8 cellular contexts compared by ENCODE assay signal in the genomic region with DNA sequence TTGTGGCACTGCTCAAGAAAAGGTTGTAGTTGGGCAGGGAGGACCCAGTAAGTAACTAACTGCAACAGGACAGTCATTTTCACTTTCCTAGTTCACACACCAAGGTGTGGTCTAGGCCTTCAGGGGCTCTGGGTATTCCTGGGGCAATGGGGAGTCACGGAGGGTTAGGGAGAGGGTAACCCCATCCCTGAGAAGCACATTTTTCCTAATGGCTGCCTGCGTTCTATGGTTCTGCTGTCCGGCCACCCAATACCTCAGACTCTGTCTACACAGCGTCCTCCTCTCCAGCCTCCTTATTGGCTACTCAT. TPM values are rescaled to one million over a fixed set of nuclear protein-coding genes. Genes with fewer than 3 reads are reported as not detected.
DNase-seq lines count a peak whose midpoint lies in the region; ATAC-seq, FAIRE-seq and TF ChIP-seq lines count a peak whose summit lies in the region.

No MANE protein-coding gene starts in this region.

- H3K36me3 ChIP-seq in K562 (ENCODE audit: control insufficient read depth, insufficient read depth, low read length) (0 out of 3 replicates have a peak, but pooled peaks cover 3% of the 10 kb centered on the region), lung (ENCODE audit: control insufficient read depth in 2 of 2, insufficient read depth in 2 of 2, low read length in 2 of 2) (no peaks in the 10 kb centered on the region), upper lobe of left lung (no peaks in the 10 kb centered on the region)

- TF ChIP-seq POLR2A in K562 (conservative IDR thresholded peaks at IDR 0.05) (no peak), upper lobe of left lung (IDR thresholded peaks at IDR 0.05) (no peak)

- in situ Hi-C loops in K562 (cut with MboI): no loop called here

- BruUV-seq in K562 (replicated peaks; lab: Mats Ljungman, UMichigan): TSS peak; percentile 98

- no peaks in the 10 kb centered on the region for H3K9me1 ChIP-seq in K562 (ENCODE audit: control insufficient read depth, insufficient read depth, low read length)

- CTCF ChIA-PET in activated naive CD4-positive, alpha-beta T cell treated with anti-CD3 and anti-CD28 coated beads, Interleukin-2, amount 10 ng/mL, durations not matched to agents 7 days and 5 days (lab: Charles Lee): interaction anchor here (1.1 to 1.4 kb wide), 2 partner anchors 10 to 76 kb away, joined by 4 to 5 read pairs; no protein-coding TSS in a partner anchor
- CTCF ChIA-PET in K562 (lab: Yijun Ruan, JAX; ENCODE audit: low intra/inter-chr PET ratio): no interaction called here

- no peaks in the 10 kb centered on the region for H4K20me1 ChIP-seq in K562 (replicated peaks; ENCODE audit: control insufficient read depth, insufficient read depth, low read length)

- TF ChIP-seq EP300 in K562 (IDR thresholded peaks at IDR 0.05; ENCODE audit: low read length) (no peak), upper lobe of left lung (IDR thresholded peaks at IDR 0.05) (no peak)

- ATAC-seq in K562: no peak
- ATAC-seq in lung (ENCODE audit: insufficient read depth, low FRiP score): no peak
- ATAC-seq in upper lobe of left lung (ENCODE audit: low FRiP score in 2 of 2): no peak
- no peak for ATAC-seq in GM19463 (IDR thresholded peaks at IDR 0.05; ENCODE audit: unreplicated experiment)

- H3K79me2 ChIP-seq in K562 (ENCODE audit: control insufficient read depth, insufficient read depth, low read length): peaks cover 32% of the 10 kb centered on the region

- H3K4me1 ChIP-seq in K562 (replicated peaks in 1 of 2; ENCODE audit: control insufficient read depth in 2 of 2, insufficient read depth in 2 of 2, low read length in 2 of 2) (peaks cover 25 to 28% of the 10 kb centered on the region in 2 experiments; a peak in 4 of 5 replicates), lung (ENCODE audit: control insufficient read depth in 2 of 2, insufficient read depth in 2 of 2, low read length in 2 of 2) (peaks cover 0 to 9% of the 10 kb centered on the region in 2 donors), upper lobe of left lung (peaks cover 7 to 30% (median 20%) of the 10 kb centered on the region in 4 donors)

- POLR2A ChIA-PET in K562 (lab: Yijun Ruan, JAX): interaction anchor here (0.6 to 1.7 kb wide), 5 partner anchors 14 to 674 kb away, joined by 3 read pairs; no protein-coding TSS in a partner anchor

- H3K36me3 Mint-ChIP-seq in activated naive CD4-positive, alpha-beta T cell treated with anti-CD3 and anti-CD28 coated beads, Interleukin-2, amount 10 ng/mL, durations not matched to agents 7 days and 5 days: peaks cover 10% of the 10 kb centered on the region

- H3K27ac ChIP-seq in K562 (ENCODE audit: extremely low read depth, low read depth, low read length): peak overlapping the region; percentile 72
- H3K27ac ChIP-seq in lung (ENCODE audit: low read depth in 1 of 2, low read length in 1 of 2): peak overlapping the region; percentile 89 to 93
- H3K27ac ChIP-seq in upper lobe of left lung: peak overlapping the region; percentile 83 to 96 (median 93)

- peak overlapping the region; percentile 97 for H2AFZ ChIP-seq in K562 (ENCODE audit: low read depth, low read length)

- no peaks in the 10 kb centered on the region for H3K27me3 Mint-ChIP-seq in activated naive CD4-positive, alpha-beta T cell treated with anti-CD3 and anti-CD28 coated beads, Interleukin-2, amount 10 ng/mL, durations not matched to agents 7 days and 5 days

- DNase-seq in activated naive CD4-positive, alpha-beta T cell treated with anti-CD3 and anti-CD28 coated beads, Interleukin-2, amount 10 ng/mL, durations not matched to agents 7 days and 5 days: no peak
- no peak for DNase-seq in activated naive CD4-positive, alpha-beta T cell treated with Interleukin-2 at 50 U/mL for 16 hours
- DNase-seq in K562 (ENCODE audit: extremely low read depth in 1 of 4, low spot score in 3 of 4) (no peak), lung (ENCODE audit: low spot score) (no peak), upper lobe of left lung (no peak), DMS153 (lab: John Stamatoyannopoulos, UW) (no peak), NCI-H1694 treated with DMSO at 0.1 percent for 48 hours (lab: John Stamatoyannopoulos, UW) (no peak)

- H3K4me1 Mint-ChIP-seq in activated naive CD4-positive, alpha-beta T cell treated with anti-CD3 and anti-CD28 coated beads, Interleukin-2, amount 10 ng/mL, durations not matched to agents 7 days and 5 days: peaks cover 50% of the 10 kb centered on the region

- H3K4me3 Mint-ChIP-seq in activated naive CD4-positive, alpha-beta T cell treated with anti-CD3 and anti-CD28 coated beads, Interleukin-2, amount 10 ng/mL, durations not matched to agents 7 days and 5 days: peak overlapping the region; percentile 89

- 18% methylated on average over 4 of the region's 4 CpGs for WGBS in K562 (ENCODE audit: insufficient coverage, low coverage, missing lambda C conversion rate)
- 0 to 39% methylated on average over 4 of the region's 4 CpGs for WGBS in lung, 2 donors
- WGBS in upper lobe of left lung, 2 donors: 8 to 37% methylated on average over 2 to 4 of the region's 4 CpGs

- H3K27me3 ChIP-seq in K562 (ENCODE audit: control insufficient read depth in 2 of 2, insufficient read depth in 2 of 2, low read length in 2 of 2) (no peaks in the 10 kb centered on the region), lung (ENCODE audit: control insufficient read depth, insufficient read depth) (no peaks in the 10 kb centered on the region), upper lobe of left lung (no peaks in the 10 kb centered on the region)

- intact Hi-C loops in K562 (cut with micrococcal nuclease): no loop called here

- no peak for TF ChIP-seq RAD21 in K562 (CRISPR knock-in tag; conservative IDR thresholded peaks at IDR 0.05 in 1 of 2, IDR thresholded peaks at IDR 0.05 in 1 of 2)

- H3K9ac ChIP-seq in K562 (ENCODE audit: insufficient read depth in 1 of 2, low read depth in 2 of 2, low read length in 2 of 2): peak overlapping the region; percentile 81 to 87; a peak in 3 of 4 replicates

- FAIRE-seq in K562 (lab: Jason Lieb, UNC): no peak

- H3K4me2 ChIP-seq in K562 (ENCODE audit: insufficient read depth, low read length): peak overlapping the region; percentile 90

- no peak for TF ChIP-seq CTCF in K562 (IDR thresholded peaks at IDR 0.05 in 2 of 3, conservative IDR thresholded peaks at IDR 0.05 in 1 of 3; ENCODE audit: insufficient read depth in 2 of 3, low read depth in 1 of 3, low read length in 3 of 3)
- no peak for TF ChIP-seq CTCF in lung (IDR thresholded peaks at IDR 0.05; ENCODE audit: control extremely low read depth, extremely low read depth)
- no peak for TF ChIP-seq CTCF in upper lobe of left lung (IDR thresholded peaks at IDR 0.05)

- H3K9me3 ChIP-seq in K562 (replicated peaks; ENCODE audit: control insufficient read depth, insufficient read depth, low read depth, low read length): no peaks in the 10 kb centered on the region
- H3K9me3 ChIP-seq in lung (ENCODE audit: control insufficient read depth in 2 of 2, insufficient read depth in 1 of 2, low read length in 1 of 2): peaks cover 0 to 3% of the 10 kb centered on the region in 2 donors
- H3K9me3 ChIP-seq in upper lobe of left lung: peaks cover 0 to 7% (median 0%) of the 10 kb centered on the region in 4 donors

- no peaks in the 10 kb centered on the region for H3K9me3 Mint-ChIP-seq in activated naive CD4-positive, alpha-beta T cell treated with anti-CD3 and anti-CD28 coated beads, Interleukin-2, amount 10 ng/mL, durations not matched to agents 7 days and 5 days

- H3K4me3 ChIP-seq in K562 (peak overlapping the region; percentile 41), lung (peak overlapping the region; percentile 34), upper lobe of left lung (peak overlapping the region; percentile 8 to 85 (median 60))

- H3K27ac Mint-ChIP-seq in activated naive CD4-positive, alpha-beta T cell treated with anti-CD3 and anti-CD28 coated beads, Interleukin-2, amount 10 ng/mL, durations not matched to agents 7 days and 5 days: peak overlapping the region; percentile 96

RNA-seq across cellular contexts. Expression of a gene that starts 0.9 kb away (rescaled TPM):
- 1.2 and 2.2 TPM in 2 replicates for total RNA-seq in K562 (2011; cell fraction: chromatin; rRNA removed; ENCODE audit: low replicate concordance)
- total RNA-seq in K562 (2011; cell fraction: nucleolus; rRNA removed): 2.7 and 5.1 TPM in 2 replicates
- total RNA-seq in K562 (2011; cell fraction: nucleoplasm; rRNA removed): 0.88 and 1.1 TPM in 2 replicates
- total RNA-seq in K562 (2014; rRNA removed) (0.54 and 0.69 TPM in 2 replicates), K562 (2014; rRNA removed; fragmentation: Illumina TruSeq; extraction: Trizol) (0.06 and 0.18 TPM in 2 replicates), K562 (2015; rRNA removed; fragmentation: Illumina TruSeq; extraction: Trizol) (0.57 and 0.91 TPM in 2 replicates), K562 (2021) (0.81 and 0.86 TPM in 2 replicates), lung (1 to 10 TPM; 5.8 to 7.6 TPM), upper lobe of left lung (10 to 100 TPM in 2 of 6 donors, 1 to 10 TPM in 4; 3.3 to 14.9 (median 7.1) TPM)
- polyA plus RNA-seq in K562 (2011; rRNA removed) (0.32 and 0.61 TPM in 2 replicates), K562 (2014; fragmentation: Illumina TruSeq; extraction: Trizol) (0.16 and 0.32 TPM in 2 replicates), K562 (2014; fragmentation: Nextera tagmentation; extraction: Ambion mirVana) (under 1 TPM in 1 of 2 experiments, not detected in 1; 0.03 TPM), K562 (2014; rRNA removed) (0.56 and 1.1 TPM in 2 replicates), lung (1 to 10 TPM; 2.0 to 3.0 TPM)
- polyA plus RNA-seq in K562 (2011; cell fraction: cytosol; rRNA removed): 0.38 and 0.52 TPM in 2 replicates
- 1.6 and 2.2 TPM in 2 replicates for polyA plus RNA-seq in K562 (2011; cell fraction: nucleus; rRNA removed)
- polyA plus RNA-seq in K562 (2012): 0.39 and 1.00 TPM in 2 replicates
- polyA minus RNA-seq in K562 (2011; rRNA and poly(A)+ RNA removed): 0.18 and 0.36 TPM in 2 replicates
- not detected in 2 replicates for polyA minus RNA-seq in K562 (2011; cell fraction: cytosol; rRNA and poly(A)+ RNA removed)
- 3.0 and 3.4 TPM in 2 replicates for polyA minus RNA-seq in K562 (2011; cell fraction: nucleus; rRNA and poly(A)+ RNA removed)

RNA-seq across cellular contexts. Expression of a gene that starts 4.1 kb away (rescaled TPM):
- 0.19 TPM in 1 of 2 replicates, not detected in the other for total RNA-seq in K562 (2011; cell fraction: chromatin; rRNA removed; ENCODE audit: low replicate concordance)
- 0.26 and 0.33 TPM in 2 replicates for total RNA-seq in K562 (2011; cell fraction: nucleolus; rRNA removed)
- total RNA-seq in K562 (2011; cell fraction: nucleoplasm; rRNA removed): 0.31 TPM in 1 of 2 replicates, not detected in the other
- total RNA-seq in K562 (2014; rRNA removed) (not detected in 2 replicates), K562 (2014; rRNA removed; fragmentation: Illumina TruSeq; extraction: Trizol) (0.07 TPM in 1 of 2 replicates, not detected in the other), K562 (2015; rRNA removed; fragmentation: Illumina TruSeq; extraction: Trizol) (0.08 TPM in 1 of 2 replicates, not detected in the other), K562 (2021) (0.16 and 0.24 TPM in 2 replicates), lung (1 to 10 TPM in 1 of 2 donors, under 1 TPM in 1; 0.40 to 1.4 TPM), upper lobe of left lung (under 1 TPM in 2 of 6 donors, not detected in 4; 0.23 to 0.54 TPM)
- polyA plus RNA-seq in K562 (2011; rRNA removed) (0.07 and 0.12 TPM in 2 replicates), K562 (2014; fragmentation: Illumina TruSeq; extraction: Trizol) (0.13 and 0.29 TPM in 2 replicates), K562 (2014; fragmentation: Nextera tagmentation; extraction: Ambion mirVana) (under 1 TPM in 1 of 2 experiments, not detected in 1; 0.04 TPM), K562 (2014; rRNA removed) (not detected in 2 replicates), lung (under 1 TPM; 0.12 to 0.56 TPM)
- 0.18 and 0.22 TPM in 2 replicates for polyA plus RNA-seq in K562 (2011; cell fraction: cytosol; rRNA removed)
- 0.20 and 0.24 TPM in 2 replicates for polyA plus RNA-seq in K562 (2011; cell fraction: nucleus; rRNA removed)
- 0.30 and 0.40 TPM in 2 replicates for polyA plus RNA-seq in K562 (2012)
- polyA minus RNA-seq in K562 (2011; rRNA and poly(A)+ RNA removed): 0.14 TPM in 1 of 2 replicates, not detected in the other
- polyA minus RNA-seq in K562 (2011; cell fraction: cytosol; rRNA and poly(A)+ RNA removed): not detected in 2 replicates
- polyA minus RNA-seq in K562 (2011; cell fraction: nucleus; rRNA and poly(A)+ RNA removed): not detected in 2 replicates

RNA-seq across cellular contexts. Expression of a gene that starts 33.4 kb away (rescaled TPM):
- total RNA-seq in K562 (2011; cell fraction: chromatin; rRNA removed; ENCODE audit: low replicate concordance): 18.9 and 51.1 TPM in 2 replicates
- 27.2 and 29.1 TPM in 2 replicates for total RNA-seq in K562 (2011; cell fraction: nucleolus; rRNA removed)
- 22.7 and 25.3 TPM in 2 replicates for total RNA-seq in K562 (2011; cell fraction: nucleoplasm; rRNA removed)
- total RNA-seq in K562 (2014; rRNA removed): 13.5 and 14.0 TPM in 2 replicates
- total RNA-seq in K562 (2014; rRNA removed; fragmentation: Illumina TruSeq; extraction: Trizol): 2.5 and 3.6 TPM in 2 replicates
- 6.6 and 7.1 TPM in 2 replicates for total RNA-seq in K562 (2015; rRNA removed; fragmentation: Illumina TruSeq; extraction: Trizol)
- 20.9 and 22.7 TPM in 2 replicates for total RNA-seq in K562 (2021)
- 11.7 and 26.4 TPM in 2 replicates for polyA plus RNA-seq in K562 (2011; rRNA removed)
- 19.0 and 32.2 TPM in 2 replicates for polyA plus RNA-seq in K562 (2011; cell fraction: cytosol; rRNA removed)
- polyA plus RNA-seq in K562 (2011; cell fraction: nucleus; rRNA removed): 72.0 and 73.7 TPM in 2 replicates
- polyA plus RNA-seq in K562 (2012): 14.8 and 30.0 TPM in 2 replicates
- 5.1 and 12.0 TPM in 2 replicates for polyA plus RNA-seq in K562 (2014; fragmentation: Illumina TruSeq; extraction: Trizol)
- under 1 TPM; 0.32 to 0.74 TPM for polyA plus RNA-seq in K562 (2014; fragmentation: Nextera tagmentation; extraction: Ambion mirVana)
- polyA plus RNA-seq in K562 (2014; rRNA removed): 11.1 and 13.6 TPM in 2 replicates
- 12.0 and 15.2 TPM in 2 replicates for polyA minus RNA-seq in K562 (2011; rRNA and poly(A)+ RNA removed)
- polyA minus RNA-seq in K562 (2011; cell fraction: cytosol; rRNA and poly(A)+ RNA removed): 21.5 and 24.4 TPM in 2 replicates
- polyA minus RNA-seq in K562 (2011; cell fraction: nucleus; rRNA and poly(A)+ RNA removed): 9.8 and 17.3 TPM in 2 replicates
- total RNA-seq in lung: 10 to 100 TPM; 14.7 to 22.2 TPM
- polyA plus RNA-seq in lung: 10 to 100 TPM in 1 of 2 donors, 1 to 10 TPM in 1; 7.8 to 16.9 TPM
- total RNA-seq in upper lobe of left lung: 10 to 100 TPM in 5 of 6 donors, 1 to 10 TPM in 1; 9.9 to 22.0 (median 18.6) TPM

RNA-seq across cellular contexts. Expression of a gene that starts 34.8 kb away (rescaled TPM):
- total RNA-seq in K562 (2011; cell fraction: chromatin; rRNA removed; ENCODE audit: low replicate concordance): 1.3 TPM in 1 of 2 replicates, not detected in the other
- total RNA-seq in K562 (2011; cell fraction: nucleolus; rRNA removed): 2.3 TPM in 1 of 2 replicates, not detected in the other
- 5.6 TPM in 1 of 2 replicates, not detected in the other for total RNA-seq in K562 (2011; cell fraction: nucleoplasm; rRNA removed)
- total RNA-seq in K562 (2014; rRNA removed): 0.33 TPM in 1 of 2 replicates, not detected in the other
- 0.93 and 0.95 TPM in 2 replicates for total RNA-seq in K562 (2014; rRNA removed; fragmentation: Illumina TruSeq; extraction: Trizol)
- total RNA-seq in K562 (2015; rRNA removed; fragmentation: Illumina TruSeq; extraction: Trizol): not detected in 2 replicates
- 0.80 and 1.3 TPM in 2 replicates for total RNA-seq in K562 (2021)
- polyA plus RNA-seq in K562 (2011; rRNA removed): 0.70 and 3.1 TPM in 2 replicates
- polyA plus RNA-seq in K562 (2011; cell fraction: cytosol; rRNA removed): 0.31 and 1.4 TPM in 2 replicates
- 3.3 and 3.6 TPM in 2 replicates for polyA plus RNA-seq in K562 (2011; cell fraction: nucleus; rRNA removed)
- 25.5 and 33.9 TPM in 2 replicates for polyA plus RNA-seq in K562 (2012)
- not detected in 2 replicates for polyA plus RNA-seq in K562 (2014; fragmentation: Illumina TruSeq; extraction: Trizol)
- under 1 TPM; 0.96 TPM for polyA plus RNA-seq in K562 (2014; fragmentation: Nextera tagmentation; extraction: Ambion mirVana)
- polyA plus RNA-seq in K562 (2014; rRNA removed): 0.36 TPM in 1 of 2 replicates, not detected in the other
- 5.6 and 14.6 TPM in 2 replicates for polyA minus RNA-seq in K562 (2011; rRNA and poly(A)+ RNA removed)
- polyA minus RNA-seq in K562 (2011; cell fraction: cytosol; rRNA and poly(A)+ RNA removed): not detected in 2 replicates
- not detected in 2 replicates for polyA minus RNA-seq in K562 (2011; cell fraction: nucleus; rRNA and poly(A)+ RNA removed)
- not detected for total RNA-seq in lung
- not detected for polyA plus RNA-seq in lung
- total RNA-seq in upper lobe of left lung: not detected

RNA-seq across cellular contexts. Expression of a gene that starts 35.5 kb away (rescaled TPM):
- total RNA-seq in K562 (2011; cell fraction: chromatin; rRNA removed; ENCODE audit: low replicate concordance): 2.0 TPM in 2 replicates
- total RNA-seq in K562 (2011; cell fraction: nucleolus; rRNA removed): 0.79 and 0.83 TPM in 2 replicates
- total RNA-seq in K562 (2011; cell fraction: nucleoplasm; rRNA removed): 0.84 and 1.7 TPM in 2 replicates
- total RNA-seq in K562 (2014; rRNA removed) (under 0.01 TPM in 1 of 2 replicates, not detected in the other), K562 (2014; rRNA removed; fragmentation: Illumina TruSeq; extraction: Trizol) (not detected in 2 replicates), K562 (2015; rRNA removed; fragmentation: Illumina TruSeq; extraction: Trizol) (not detected in 2 replicates), K562 (2021) (0.04 TPM in 2 replicates), lung (under 1 TPM; 0.43 to 0.55 TPM), upper lobe of left lung (1 to 10 TPM in 4 of 6 donors, under 1 TPM in 2; 0.46 to 6.3 (median 1.7) TPM)
- polyA plus RNA-seq in K562 (2011; rRNA removed) (0.13 and 0.37 TPM in 2 replicates), K562 (2014; fragmentation: Illumina TruSeq; extraction: Trizol) (0.01 and 0.03 TPM in 2 replicates), K562 (2014; fragmentation: Nextera tagmentation; extraction: Ambion mirVana) (under 1 TPM in 1 of 2 experiments, not detected in 1; 0.01 TPM), K562 (2014; rRNA removed) (0.15 and 0.41 TPM in 2 replicates), lung (under 1 TPM; 0.10 to 0.41 TPM)
- 0.10 and 0.22 TPM in 2 replicates for polyA plus RNA-seq in K562 (2011; cell fraction: cytosol; rRNA removed)
- polyA plus RNA-seq in K562 (2011; cell fraction: nucleus; rRNA removed): 1.5 and 1.9 TPM in 2 replicates
- 0.10 and 0.36 TPM in 2 replicates for polyA plus RNA-seq in K562 (2012)
- polyA minus RNA-seq in K562 (2011; rRNA and poly(A)+ RNA removed): 0.04 and 0.06 TPM in 2 replicates
- not detected in 2 replicates for polyA minus RNA-seq in K562 (2011; cell fraction: cytosol; rRNA and poly(A)+ RNA removed)
- polyA minus RNA-seq in K562 (2011; cell fraction: nucleus; rRNA and poly(A)+ RNA removed): 0.27 and 0.56 TPM in 2 replicates
